Comparison of ENCODE assay signal across 24 cellular contexts in the genomic region with DNA sequence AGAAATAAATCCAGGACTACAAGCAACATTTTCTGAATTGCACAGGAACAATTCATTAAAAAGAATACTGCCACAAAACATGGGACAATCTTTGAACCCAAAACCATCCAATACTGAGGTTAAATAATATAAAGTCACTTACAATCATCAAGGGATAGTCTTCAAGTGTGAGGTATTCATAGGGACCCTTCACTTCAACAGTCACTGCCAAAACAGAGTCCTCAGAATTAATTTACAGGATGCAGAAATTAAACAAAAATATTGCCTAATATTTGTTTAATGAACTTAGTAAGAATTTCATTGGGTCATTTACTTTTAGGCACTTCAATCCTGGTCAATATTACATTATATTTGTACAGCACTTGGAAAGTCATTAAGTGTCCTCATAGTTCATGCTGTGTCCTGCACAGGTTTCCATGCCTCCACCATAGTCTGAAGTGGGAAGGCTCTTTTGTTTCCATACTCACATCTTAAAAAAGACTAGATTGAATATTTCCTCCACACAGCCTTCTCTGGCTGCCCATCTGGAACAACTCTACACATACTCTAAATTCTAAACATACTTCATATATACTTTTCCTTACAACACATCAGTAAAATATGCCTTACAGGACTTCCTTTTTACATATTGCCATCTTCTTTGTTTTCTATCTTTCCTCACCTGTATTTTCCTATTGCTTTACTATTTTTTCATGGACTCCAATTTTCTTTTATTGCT. TPM values are rescaled to one million over a fixed set of nuclear protein-coding genes. Genes with fewer than 3 reads are reported as not detected.
DNase-seq lines count a peak whose midpoint lies in the region; ATAC-seq and TF ChIP-seq lines count a peak whose summit lies in the region.
"Had no signal": no experiment of that assay in that cellular context is flagged by ENCODE, and none has a peak within 500 bp of the region (broad histone marks: within the 10 kb centered on the region; RNA-seq: fewer than 3 reads in every experiment).

No MANE protein-coding gene starts in this region.

- TF ChIP-seq CTCF in SK-N-SH (IDR thresholded peaks at IDR 0.05), result no peak

- POLR2A ChIA-PET in SK-N-SH (lab: Yijun Ruan, JAX), result no interaction called here

- H4K20me1 ChIP-seq in SK-N-SH (ENCODE audit: insufficient read depth), result no peaks in the 10 kb centered on the region

- H3F3A ChIP-seq in SK-N-SH (replicated peaks; ENCODE audit: insufficient read depth), result peaks cover 6% of the 10 kb centered on the region

- H3K27me3 ChIP-seq in SK-N-SH (ENCODE audit: insufficient read depth), result no peaks in the 10 kb centered on the region
- H3K27me3 ChIP-seq: gastroesophageal sphincter, thyroid gland had no signal

- no peaks in the 10 kb centered on the region for H3K4me1 ChIP-seq in SK-N-SH (ENCODE audit: control insufficient read depth in 1 of 2, insufficient read depth in 2 of 2, low read depth in 1 of 2, low read length in 1 of 2)
- H3K4me1 ChIP-seq: gastroesophageal sphincter, psoas muscle, thyroid gland had no signal

- H3K9me2 ChIP-seq in SK-N-SH, result no peaks in the 10 kb centered on the region

- peaks cover 40% of the 10 kb centered on the region; the same call in 1 of the 2 replicates for H3K79me2 ChIP-seq in SK-N-SH (ENCODE audit: insufficient read depth)

- no peak for ATAC-seq in GM18907 (IDR thresholded peaks at IDR 0.05; ENCODE audit: unreplicated experiment)
- ATAC-seq: gastroesophageal sphincter, left colon, psoas muscle had no signal

- TF ChIP-seq EP300 in SK-N-SH (IDR thresholded peaks at IDR 0.05; ENCODE audit: borderline replicate concordance in 1 of 2, low read depth in 1 of 2, low read length in 1 of 2), result no peak

- H3K4me2 ChIP-seq in SK-N-SH, result no peak overlapping the region

- H3K36me3 ChIP-seq in SK-N-SH (replicated peaks in 1 of 2; ENCODE audit: control insufficient read depth in 1 of 2, insufficient read depth in 2 of 2, low read length in 1 of 2), result peaks cover 37 to 74% of the 10 kb centered on the region in 2 experiments

- H3K4me3 ChIP-seq in SK-N-SH (ENCODE audit: low read depth in 2 of 2, low read length in 1 of 2), result no peak overlapping the region
- H3K4me3 ChIP-seq: gastroesophageal sphincter, psoas muscle, thyroid gland had no signal

- CTCF ChIA-PET in SK-N-SH (lab: Yijun Ruan, JAX), result no interaction called here

- H3K27ac ChIP-seq in SK-N-SH (ENCODE audit: low read depth in 2 of 2, low read length in 1 of 2), result peak overlapping the region in 1 of 2 experiments; percentile 23; a peak in 1 of 4 replicates
- H3K27ac ChIP-seq: gastroesophageal sphincter, psoas muscle, thyroid gland had no signal

- TF ChIP-seq RAD21 in SK-N-SH (IDR thresholded peaks at IDR 0.05; ENCODE audit: low read length), result no peak

- H2AFZ ChIP-seq in SK-N-SH (ENCODE audit: low read depth), result no peak overlapping the region

- peak; percentile 5 for DNase-seq in AG08396 (ENCODE audit: low spot score)
- peak; percentile 55 for DNase-seq in EH (ENCODE audit: low read depth)
- DNase-seq in SK-N-SH, result no peak
- peak; percentile 13 for DNase-seq in kidney glomerular epithelial cell (lab: John Stamatoyannopoulos, UW)
- no peak for DNase-seq in midbrain (lab: John Stamatoyannopoulos, UW)
- no peak for DNase-seq in medulla oblongata (ENCODE audit: extremely low spot score)
- DNase-seq: activated CD4-positive, alpha-beta T cell treated with anti-CD3 and anti-CD28 coated beads for 48 hours; activated CD8-positive, alpha-beta memory T cell treated with anti-CD3 and anti-CD28 coated beads, Interleukin-2, amount 50 U/mL, for 4 hours; activated gamma-delta T cell treated with Interleukin-2 at 50 U/mL for 16 hours; AML-193; COR-L47; erythroblast; left colon; MM.1S; NCI-H1436; NCI-H2171 treated with DMSO at 0.1 percent for 48 hours; psoas muscle; Right ventricle myocardium superior; small intestine; stimulated activated CD4-positive, alpha-beta T cell treated with anti-CD3 and anti-CD28 coated beads, Interleukin-2, amount 100 ng/mL, for 48 hours; stimulated activated naive CD4-positive, alpha-beta T cell treated with Interleukin-2 at 50 U/mL for 16 hours; thyroid gland had no signal

- H3K9me3 ChIP-seq in SK-N-SH, result no peaks in the 10 kb centered on the region
- H3K9me3 ChIP-seq: gastroesophageal sphincter, psoas muscle, thyroid gland had no signal

- H3K9ac ChIP-seq in SK-N-SH, result no peak overlapping the region

TF ChIP-seq in SK-N-SH, 30 proteins besides CTCF, POLR2A, EP300 and RAD21:
- TF ChIP-seq GATA2 (CRISPR knock-in tag; IDR thresholded peaks at IDR 0.05) (no peak), FOXJ3 (CRISPR knock-in tag; IDR thresholded peaks at IDR 0.05) (no peak), RXRA (IDR thresholded peaks at IDR 0.05; ENCODE audit: borderline replicate concordance, low read depth) (no peak), MXI1 (IDR thresholded peaks at IDR 0.05; ENCODE audit: low read depth, low read length) (no peak), TCF12 (IDR thresholded peaks at IDR 0.05) (0 out of 2 replicates have a peak, but pooled peaks have one; percentile 8), TEAD4 (IDR thresholded peaks at IDR 0.05; ENCODE audit: borderline replicate concordance, insufficient read depth) (no peak)
- TF ChIP-seq, protein P1, sequence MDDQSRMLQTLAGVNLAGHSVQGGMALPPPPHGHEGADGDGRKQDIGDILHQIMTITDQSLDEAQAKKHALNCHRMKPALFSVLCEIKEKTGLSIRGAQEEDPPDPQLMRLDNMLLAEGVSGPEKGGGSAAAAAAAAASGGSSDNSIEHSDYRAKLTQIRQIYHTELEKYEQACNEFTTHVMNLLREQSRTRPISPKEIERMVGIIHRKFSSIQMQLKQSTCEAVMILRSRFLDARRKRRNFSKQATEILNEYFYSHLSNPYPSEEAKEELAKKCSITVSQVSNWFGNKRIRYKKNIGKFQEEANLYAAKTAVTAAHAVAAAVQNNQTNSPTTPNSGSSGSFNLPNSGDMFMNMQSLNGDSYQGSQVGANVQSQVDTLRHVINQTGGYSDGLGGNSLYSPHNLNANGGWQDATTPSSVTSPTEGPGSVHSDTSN (IDR thresholded peaks at IDR 0.05), result no peak
- TF ChIP-seq, protein P2, sequence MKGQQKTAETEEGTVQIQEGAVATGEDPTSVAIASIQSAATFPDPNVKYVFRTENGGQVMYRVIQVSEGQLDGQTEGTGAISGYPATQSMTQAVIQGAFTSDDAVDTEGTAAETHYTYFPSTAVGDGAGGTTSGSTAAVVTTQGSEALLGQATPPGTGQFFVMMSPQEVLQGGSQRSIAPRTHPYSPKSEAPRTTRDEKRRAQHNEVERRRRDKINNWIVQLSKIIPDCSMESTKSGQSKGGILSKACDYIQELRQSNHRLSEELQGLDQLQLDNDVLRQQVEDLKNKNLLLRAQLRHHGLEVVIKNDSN (IDR thresholded peaks at IDR 0.05; ENCODE audit: borderline replicate concordance, low read depth), result no peak
- TF ChIP-seq, protein P3, sequence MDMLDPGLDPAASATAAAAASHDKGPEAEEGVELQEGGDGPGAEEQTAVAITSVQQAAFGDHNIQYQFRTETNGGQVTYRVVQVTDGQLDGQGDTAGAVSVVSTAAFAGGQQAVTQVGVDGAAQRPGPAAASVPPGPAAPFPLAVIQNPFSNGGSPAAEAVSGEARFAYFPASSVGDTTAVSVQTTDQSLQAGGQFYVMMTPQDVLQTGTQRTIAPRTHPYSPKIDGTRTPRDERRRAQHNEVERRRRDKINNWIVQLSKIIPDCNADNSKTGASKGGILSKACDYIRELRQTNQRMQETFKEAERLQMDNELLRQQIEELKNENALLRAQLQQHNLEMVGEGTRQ (IDR thresholded peaks at IDR 0.05; ENCODE audit: borderline replicate concordance, low read depth, low read length), result no peak
TF ChIP-seq in SK-N-SH: peak in this region for 1.

RNA-seq across cellular contexts. Expression of a gene that starts 31.6 kb away (rescaled TPM):
- 61.1 and 68.4 TPM in 2 replicates for polyA plus RNA-seq in SK-N-SH (2012; rRNA removed)
- polyA plus RNA-seq in SK-N-SH (2012; cell fraction: cytosol; rRNA removed), result 32.8 and 47.3 TPM in 2 replicates
- 174 and 206 TPM in 2 replicates for polyA plus RNA-seq in SK-N-SH (2012; cell fraction: nucleus; rRNA removed)

RNA-seq across cellular contexts. Expression of a gene that starts 33.3 kb away (rescaled TPM):
- 6.8 and 10.3 TPM in 2 replicates for polyA plus RNA-seq in SK-N-SH (2012; rRNA removed)
- 6.8 and 6.9 TPM in 2 replicates for polyA plus RNA-seq in SK-N-SH (2012; cell fraction: cytosol; rRNA removed)
- polyA plus RNA-seq in SK-N-SH (2012; cell fraction: nucleus; rRNA removed), result 12.7 and 22.0 TPM in 2 replicates

RNA-seq across cellular contexts. Expression of a gene that starts 33.5 kb away (rescaled TPM):
- 20.8 and 23.2 TPM in 2 replicates for polyA plus RNA-seq in SK-N-SH (2012; rRNA removed)
- polyA plus RNA-seq in SK-N-SH (2012; cell fraction: cytosol; rRNA removed), result 21.3 and 23.0 TPM in 2 replicates
- 19.2 and 36.5 TPM in 2 replicates for polyA plus RNA-seq in SK-N-SH (2012; cell fraction: nucleus; rRNA removed)

Comparison
In these comparisons a context has a peak if more than half of its experiments do, and no peak if none do; other contexts are left out.
1. DNase-seq: peak in AG08396 (single experiment), EH (single experiment) and kidney glomerular epithelial cell (single experiment); none in SK-N-SH (single experiment), midbrain (single experiment) and medulla oblongata (single experiment).